In genomic region chrX:115329282-115329681, GRCh38 we compare ENCODE assay signal across 14 cellular contexts. TPM values are rescaled to one million over a fixed set of nuclear protein-coding genes. Genes with fewer than 3 reads are reported as not detected.
"Had no signal": no experiment of that assay in that cellular context is flagged by ENCODE, and none has a peak within 500 bp of the region (broad histone marks: within the 10 kb centered on the region; RNA-seq: fewer than 3 reads in every experiment).

No MANE protein-coding gene starts in this region.

RNA-seq across cellular contexts. Expression of gene LUZP4, which starts 39.8 kb away (rescaled TPM):
- total RNA-seq: stomach, subcutaneous adipose tissue, suprapubic skin, temporal lobe, thoracic aorta, thyroid gland, tibial nerve, transverse colon, upper lobe of left lung, upper lobe of right lung, ureter, urinary bladder, uterus, vagina had no signal
